18 cellular contexts compared by ENCODE assay signal in genomic region chr12:52857500-52857899, GRCh38. TPM values are rescaled to one million over a fixed set of nuclear protein-coding genes. Genes with fewer than 3 reads are reported as not detected.
A peak's percentile ranks its signal among the peaks of the same experiment; 100 is the strongest.
DNase-seq lines count a peak whose midpoint lies in the region; ATAC-seq, FAIRE-seq and TF ChIP-seq lines count a peak whose summit lies in the region.
"Had no signal": no experiment of that assay in that cellular context is flagged by ENCODE, and none has a peak within 500 bp of the region (broad histone marks: within the 10 kb centered on the region; RNA-seq: fewer than 3 reads in every experiment).

No MANE protein-coding gene starts in this region.

- peaks cover 26% of the 10 kb centered on the region for H3K4me1 ChIP-seq in foreskin keratinocyte
- H3K4me1 ChIP-seq: BE2C had no signal

- peak overlapping the region; percentile 18 for H3K27ac ChIP-seq in foreskin keratinocyte
- H3K27ac ChIP-seq: A549, C4-2B, GM23248 had no signal

- ATAC-seq in foreskin keratinocyte = peak; percentile 36
- ATAC-seq: A549 had no signal

- TF ChIP-seq CTCF in bronchial epithelial cell (IDR thresholded peaks at IDR 0.05; ENCODE audit: insufficient read depth, low read length, severe bottlenecking) (no peak), foreskin keratinocyte (conservative IDR thresholded peaks at IDR 0.05) (no peak)

- no peak for TF ChIP-seq POLR2A in GM12891 (IDR thresholded peaks at IDR 0.05; ENCODE audit: low read depth, low read length)

- intact Hi-C loops in posterior vena cava (cut with DNase I) = no loop called here

- DNase-seq in RCC 7860 (ENCODE audit: low spot score) (peak; percentile 45), bronchial epithelial cell (ENCODE audit: low read depth) (peak; percentile 84), foreskin keratinocyte (peak; percentile 65 to 81), GM12891 (ENCODE audit: insufficient read length, low spot score) (no peak), germinal center (ENCODE audit: low spot score) (no peak), mesenteric fat pad (ENCODE audit: low spot score) (no peak), posterior vena cava (ENCODE audit: low spot score) (no peak)
- DNase-seq: BE2C; CD4-positive, alpha-beta memory T cell; DMS79; GM23248; IMR-90 had no signal

- H3K36me3 ChIP-seq in bronchial epithelial cell (ENCODE audit: control insufficient read depth, insufficient read depth, low read length) = no peaks in the 10 kb centered on the region
- H3K36me3 ChIP-seq: BE2C had no signal

- H3K27me3 ChIP-seq in bronchial epithelial cell (ENCODE audit: control insufficient read depth, insufficient read depth, low read length) = no peaks in the 10 kb centered on the region
- H3K27me3 ChIP-seq in foreskin keratinocyte = no peaks in the 10 kb centered on the region
- H3K27me3 ChIP-seq: BE2C had no signal

- FAIRE-seq in RCC 7860 (lab: Jason Lieb, UNC) = peak; percentile 52
- FAIRE-seq in bronchial epithelial cell (lab: Jason Lieb, UNC) = peak; percentile 84
- FAIRE-seq in GM12891 (lab: Jason Lieb, UNC) = no peak
- FAIRE-seq: G401.6, GM12892, H54 had no signal

- no peak overlapping the region for H3K4me3 ChIP-seq in bronchial epithelial cell (ENCODE audit: low read depth, low read length)
- H3K4me3 ChIP-seq: A549, GM23248 had no signal

TF ChIP-seq in GM12891, 5 proteins besides CTCF, POLR2A, EP300 and RAD21:
- TF ChIP-seq PAX5 (IDR thresholded peaks at IDR 0.05; ENCODE audit: insufficient read depth, low read length, severe bottlenecking) = no peak
- no peak for TF ChIP-seq POU2F2 (IDR thresholded peaks at IDR 0.05; ENCODE audit: low read depth, low read length)
- no peak for TF ChIP-seq POLR2AphosphoS5 (IDR thresholded peaks at IDR 0.05; ENCODE audit: low read depth, low read length)
- no peak for TF ChIP-seq TAF1 (IDR thresholded peaks at IDR 0.05; ENCODE audit: low read depth, low read length)
- TF ChIP-seq SPI1 (IDR thresholded peaks at IDR 0.05; ENCODE audit: low read depth, low read length) = no peak

RNA-seq across cellular contexts. Expression of gene KRT78, which starts 8.7 kb away (rescaled TPM):
- total RNA-seq in bronchial epithelial cell (5.3 and 17.0 TPM in 2 replicates), foreskin keratinocyte (0.32 and 0.58 TPM in 2 replicates), mesenteric fat pad (not detected), posterior vena cava (not detected)
- 0.10 and 0.17 TPM in 2 replicates for polyA plus RNA-seq in foreskin keratinocyte
- polyA plus RNA-seq in GM12891 (2012; ENCODE audit: low read depth, missing spikeins) = not detected
- total RNA-seq: CD4-positive, alpha-beta memory T cell; GM23248; IMR-90 had no signal
- polyA plus RNA-seq: AG04450; CD4-positive, alpha-beta memory T cell; GM23248; IMR-90 had no signal

RNA-seq across cellular contexts. Expression of gene KRT79, which starts 23.4 kb away (rescaled TPM):
- total RNA-seq in bronchial epithelial cell (under 0.01 and 0.26 TPM in 2 replicates), foreskin keratinocyte (not detected in 2 replicates), mesenteric fat pad (2.4 TPM), posterior vena cava (not detected)
- polyA plus RNA-seq in foreskin keratinocyte = not detected in 2 replicates
- polyA plus RNA-seq in GM12891 (2012; ENCODE audit: low read depth, missing spikeins) = not detected
- total RNA-seq: CD4-positive, alpha-beta memory T cell; GM23248 had no signal
- polyA plus RNA-seq: CD4-positive, alpha-beta memory T cell had no signal

RNA-seq across cellular contexts. Expression of gene KRT4, which starts 43.6 kb away (rescaled TPM):
- total RNA-seq in bronchial epithelial cell (66.6 and 171 TPM in 2 replicates), foreskin keratinocyte (0.11 TPM in 1 of 2 replicates, not detected in the other), mesenteric fat pad (not detected), posterior vena cava (not detected)
- 0.03 and 0.06 TPM in 2 replicates for polyA plus RNA-seq in foreskin keratinocyte
- polyA plus RNA-seq in GM12891 (2012; ENCODE audit: low read depth, missing spikeins) = not detected
- total RNA-seq: CD4-positive, alpha-beta memory T cell had no signal
- polyA plus RNA-seq: CD4-positive, alpha-beta memory T cell; GM23248 had no signal

RNA-seq across cellular contexts. Expression of gene KRT8, which starts 47.4 kb away (rescaled TPM):
- total RNA-seq in bronchial epithelial cell (146 and 309 TPM in 2 replicates), foreskin keratinocyte (445 and 504 TPM in 2 replicates), mesenteric fat pad (5.7 TPM), posterior vena cava (10 to 100 TPM in 1 of 2 donors, 1 to 10 TPM in 1; 4.0 to 23.6 TPM)
- polyA plus RNA-seq in foreskin keratinocyte = 626 and 720 TPM in 2 replicates
- polyA plus RNA-seq in GM12891 (2012; ENCODE audit: low read depth, missing spikeins) = 2.8 TPM

Comparison
In these comparisons a context has a peak if more than half of its experiments do, and no peak if none do; other contexts are left out.
1. DNase-seq: peak in RCC 7860 (single experiment), bronchial epithelial cell (single experiment) and foreskin keratinocyte (2 of 2); none in GM12891 (single experiment), germinal center (single experiment), mesenteric fat pad (single experiment) and posterior vena cava (single experiment).
2. RNA of gene KRT4, which starts 43.6 kb away (total RNA-seq): 66.6 to 171 TPM in bronchial epithelial cell; not detected in posterior vena cava, 0.11 TPM in foreskin keratinocyte and not detected in mesenteric fat pad (single experiment); every median in the first group is over 10 times any median in the second.